In genomic region chr4:32864713-32865351, GRCh38 we compare ENCODE assay signal across 24 cellular contexts.
"Had no signal": no experiment of that assay in that cellular context is flagged by ENCODE, and none has a peak within 500 bp of the region (broad histone marks: within the 10 kb centered on the region; RNA-seq: fewer than 3 reads in every experiment).

No MANE protein-coding gene starts in this region.

- H3K27ac Mint-ChIP-seq: effector memory CD8-positive, alpha-beta T cell; memory B cell; mesothelial cell of epicardium; naive B cell; natural killer cell treated with Interleukin-12 subunit alpha and Interleukin-12 subunit beta and Interleukin-15 and Interleukin-18, amount 100 ng/mL, for 72 hours; progenitor cell of endocrine pancreas; stimulated activated naive B cell treated with anti-CD40 and anti-IgM and Interleukin-4, amounts not matched to agents 10 μg/mL and 1 μg/mL and 100 μg/mL, for 72 hours; stimulated activated naive CD8-positive, alpha-beta T cell treated with anti-CD3 and anti-CD28 coated beads, Interleukin-15, Interleukin-2, amounts not matched to agents 100 ng/mL and 50 ng/mL, for 24 hours had no signal

- DNase-seq: cortex of kidney; effector memory CD8-positive, alpha-beta T cell; mucosa of descending colon; naive B cell; right lobe of liver; small intestine; stimulated activated CD4-positive, alpha-beta T cell treated with anti-CD3 and anti-CD28 coated beads, Interleukin-15, amount 100 ng/mL, for 24 hours; stimulated activated CD4-positive, alpha-beta T cell treated with anti-CD3 and anti-CD28 coated beads, Interleukin-2, amount 100 ng/mL, for 48 hours; stimulated activated naive B cell treated with anti-CD40 and anti-IgM and Interleukin-4, amounts not matched to agents 10 μg/mL and 1 μg/mL and 100 μg/mL, for 72 hours; transverse colon; upper lobe of right lung; uterus had no signal

- FAIRE-seq: endometrium, frontal cortex, keratinocyte, small intestine had no signal

- H3K4me3 Mint-ChIP-seq: effector memory CD8-positive, alpha-beta T cell; memory B cell; mesothelial cell of epicardium; naive B cell; natural killer cell treated with Interleukin-12 subunit alpha and Interleukin-12 subunit beta and Interleukin-15 and Interleukin-18, amount 100 ng/mL, for 72 hours; neural crest cell; stimulated activated naive B cell treated with anti-CD40 and anti-IgM and Interleukin-4, amounts not matched to agents 10 μg/mL and 1 μg/mL and 100 μg/mL, for 72 hours; stimulated activated naive CD8-positive, alpha-beta T cell treated with anti-CD3 and anti-CD28 coated beads, Interleukin-15, Interleukin-2, amounts not matched to agents 100 ng/mL and 50 ng/mL, for 24 hours had no signal

- H3K36me3 Mint-ChIP-seq: memory B cell; mesothelial cell of epicardium; naive B cell; stimulated activated naive B cell treated with anti-CD40 and anti-IgM and Interleukin-4, amounts not matched to agents 10 μg/mL and 1 μg/mL and 100 μg/mL, for 72 hours had no signal

- H3K36me3 ChIP-seq: neutrophil, right lobe of liver, suprapubic skin, transverse colon, upper lobe of right lung, uterus had no signal

- H3K27me3 ChIP-seq: neutrophil, right lobe of liver, suprapubic skin, transverse colon, upper lobe of right lung, uterus had no signal

- H3K4me1 Mint-ChIP-seq: memory B cell; mesothelial cell of epicardium; naive B cell; neural crest cell; stimulated activated naive B cell treated with anti-CD40 and anti-IgM and Interleukin-4, amounts not matched to agents 10 μg/mL and 1 μg/mL and 100 μg/mL, for 72 hours had no signal

- H3K9me3 Mint-ChIP-seq: mesothelial cell of epicardium; stimulated activated naive CD8-positive, alpha-beta T cell treated with anti-CD3 and anti-CD28 coated beads, Interleukin-15, Interleukin-2, amounts not matched to agents 100 ng/mL and 50 ng/mL, for 24 hours had no signal

- H3K4me3 ChIP-seq: lung, mucosa of descending colon, right lobe of liver, suprapubic skin, transverse colon, upper lobe of right lung, uterus had no signal

- H3K27me3 Mint-ChIP-seq: effector memory CD8-positive, alpha-beta T cell; memory B cell; naive B cell; natural killer cell treated with Interleukin-12 subunit alpha and Interleukin-12 subunit beta and Interleukin-15 and Interleukin-18, amount 100 ng/mL, for 72 hours; progenitor cell of endocrine pancreas; stimulated activated naive B cell treated with anti-CD40 and anti-IgM and Interleukin-4, amounts not matched to agents 10 μg/mL and 1 μg/mL and 100 μg/mL, for 72 hours; stimulated activated naive CD8-positive, alpha-beta T cell treated with anti-CD3 and anti-CD28 coated beads, Interleukin-15, Interleukin-2, amounts not matched to agents 100 ng/mL and 50 ng/mL, for 24 hours had no signal
